Comparison of ENCODE assay signal across 8 cellular contexts in the genomic region with DNA sequence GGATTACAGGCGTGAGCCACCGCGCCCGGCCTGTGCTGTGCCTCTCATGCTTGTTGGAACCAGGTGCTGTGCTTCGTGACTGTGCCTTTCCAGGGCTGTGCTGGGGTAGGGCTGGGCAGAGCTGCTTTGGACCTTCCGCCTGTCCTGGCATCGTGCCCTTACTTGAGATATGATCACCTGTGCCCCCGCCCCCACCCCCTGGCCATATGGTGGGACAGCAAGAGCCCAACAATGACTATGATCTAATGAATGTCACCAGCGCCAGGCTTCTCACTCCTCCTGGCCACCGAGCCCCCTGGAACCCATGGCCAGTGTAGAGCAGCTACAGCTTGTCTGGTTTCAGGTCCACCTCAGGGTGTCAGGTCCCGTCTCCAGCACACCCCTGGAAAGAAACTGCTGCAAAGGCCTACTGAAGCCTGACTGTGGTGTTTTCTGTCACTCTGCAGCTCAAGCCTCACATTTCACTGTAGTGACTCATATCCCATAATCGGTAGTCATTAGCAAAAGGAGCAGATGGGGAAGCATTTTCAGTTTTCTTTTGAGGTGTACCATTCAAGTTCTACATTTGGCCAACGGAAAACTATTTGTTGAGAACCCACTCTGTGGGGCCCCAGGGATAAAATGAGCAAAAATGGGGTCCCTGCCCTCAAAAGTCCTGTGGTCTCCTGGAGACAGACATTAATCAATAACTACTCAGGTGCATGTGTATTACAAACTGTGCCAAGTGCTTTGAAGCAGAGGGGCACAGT. TPM values are rescaled to one million over a fixed set of nuclear protein-coding genes. Genes with fewer than 3 reads are reported as not detected.
DNase-seq lines count a peak whose midpoint lies in the region; ATAC-seq and TF ChIP-seq lines count a peak whose summit lies in the region.

No MANE protein-coding gene starts in this region.

- no peak for TF ChIP-seq EP300 in suprapubic skin (IDR thresholded peaks at IDR 0.05)

- peaks cover 45% of the 10 kb centered on the region for H3K36me3 ChIP-seq in thymus (ENCODE audit: control insufficient read depth, insufficient read depth)
- peaks cover 73% of the 10 kb centered on the region for H3K36me3 ChIP-seq in suprapubic skin

- TF ChIP-seq CTCF in GM13976 (IDR thresholded peaks at IDR 0.05; ENCODE audit: borderline replicate concordance, control extremely low read depth, extremely low read depth, insufficient read depth, missing control alignments) (no peak), suprapubic skin (IDR thresholded peaks at IDR 0.05) (no peak)

- TF ChIP-seq POLR2A in suprapubic skin (IDR thresholded peaks at IDR 0.05): no peak

- H3K27ac ChIP-seq in thymus (ENCODE audit: low read depth): peak overlapping the region; percentile 2
- no peak overlapping the region for H3K27ac ChIP-seq in suprapubic skin

- in situ Hi-C loops in GM13976 (cut with MboI; ENCODE audit: low sequenced_read_pairs, unreplicated experiment): no loop called here

- H3K4me1 ChIP-seq in thymus (ENCODE audit: control insufficient read depth, insufficient read depth, low read length): no peaks in the 10 kb centered on the region
- H3K4me1 ChIP-seq in suprapubic skin: peaks cover 27% of the 10 kb centered on the region

- no peaks in the 10 kb centered on the region for H3K9me3 ChIP-seq in thymus (ENCODE audit: control insufficient read depth)
- no peaks in the 10 kb centered on the region for H3K9me3 ChIP-seq in suprapubic skin

- H3K27me3 ChIP-seq in thymus (ENCODE audit: control insufficient read depth, insufficient read depth) (no peaks in the 10 kb centered on the region), suprapubic skin (no peaks in the 10 kb centered on the region)

- peak; percentile 71 for ATAC-seq in GM21515 (IDR thresholded peaks at IDR 0.05; ENCODE audit: unreplicated experiment)

- H3K4me3 ChIP-seq in thymus (ENCODE audit: low read length) (no peak overlapping the region), suprapubic skin (no peak overlapping the region)

- DNase-seq in GM13976 (ENCODE audit: low spot score) (peak; percentile 96), HPDE6-E6E7 (ENCODE audit: extremely low spot score) (peak; percentile 96), inferior parietal cortex (ENCODE audit: extremely low spot score) (peak; percentile 29), suprapubic skin (ENCODE audit: low spot score in 2 of 2) (no peak), putamen (ENCODE audit: low spot score) (no peak)
- DNase-seq in activated CD8-positive, alpha-beta memory T cell treated with anti-CD3 and anti-CD28 coated beads, Interleukin-2, amount 50 U/mL, for 24 hours (ENCODE audit: extremely low read depth): peak; percentile 10

- WGBS in thymus: 95% methylated on average over 13 of the region's 13 CpGs
- WGBS in suprapubic skin: 63% methylated on average over 6 of the region's 13 CpGs

RNA-seq across cellular contexts. Expression of a gene that starts 22.1 kb away (rescaled TPM):
- polyA plus RNA-seq in thymus: 15.7 TPM
- total RNA-seq in suprapubic skin: 10 to 100 TPM; 15.7 to 44.7 (median 23.2) TPM

RNA-seq across cellular contexts. Expression of a gene that starts 37.5 kb away (rescaled TPM):
- polyA plus RNA-seq in thymus: 11.8 TPM
- 10 to 100 TPM in 3 of 4 donors, 1 to 10 TPM in 1; 7.1 to 16.5 (median 11.1) TPM for total RNA-seq in suprapubic skin

RNA-seq across cellular contexts. Expression of a gene that starts 46.9 kb away (rescaled TPM):
- 63.3 TPM for polyA plus RNA-seq in thymus
- total RNA-seq in suprapubic skin: 10 to 100 TPM; 35.0 to 59.9 (median 48.2) TPM

RNA-seq across cellular contexts. Expression of a gene that starts 47.2 kb away (rescaled TPM):
- polyA plus RNA-seq in thymus: 120 TPM
- total RNA-seq in suprapubic skin: 100 to 1,000 TPM; 122 to 280 (median 174) TPM

Comparison
In these comparisons a context has a peak if more than half of its experiments do, and no peak if none do; other contexts are left out.
1. DNase-seq: peak in GM13976 (single experiment), HPDE6-E6E7 (single experiment), activated CD8-positive, alpha-beta memory T cell treated with anti-CD3 and anti-CD28 coated beads, Interleukin-2, amount 50 U/mL, for 24 hours (single experiment) and inferior parietal cortex (single experiment); none in suprapubic skin (0 of 2) and putamen (single experiment).